ENCODE assay signal across 23 cellular contexts in the genomic region with DNA sequence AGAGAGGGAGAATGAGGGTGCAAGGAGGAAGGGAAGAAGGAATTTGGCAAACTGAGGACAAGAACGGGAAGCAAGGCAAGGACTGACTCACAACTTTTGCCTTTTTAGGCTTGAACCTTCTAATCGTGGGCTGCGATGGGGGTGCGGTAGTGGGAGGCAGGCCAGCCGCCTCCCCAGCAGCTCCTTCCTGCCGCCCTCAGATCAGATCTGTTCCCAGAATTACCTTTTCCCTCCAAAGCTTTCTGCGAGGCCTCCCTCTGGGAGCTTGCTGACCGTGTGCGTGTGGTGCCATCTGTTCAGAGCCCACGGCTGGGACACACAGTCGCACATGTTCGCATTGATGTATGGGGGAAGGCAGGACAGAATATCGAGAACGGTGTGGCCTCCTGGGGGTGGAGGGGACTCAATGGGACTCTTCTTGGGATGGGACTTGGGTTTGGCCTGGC.
DNase-seq lines count a peak whose midpoint lies in the region; ATAC-seq, FAIRE-seq and TF ChIP-seq lines count a peak whose summit lies in the region.
"Had no signal": no experiment of that assay in that cellular context is flagged by ENCODE, and none has a peak within 500 bp of the region (broad histone marks: within the 10 kb centered on the region; RNA-seq: fewer than 3 reads in every experiment).

No MANE protein-coding gene starts in this region.

- no peaks in the 10 kb centered on the region for H4K20me1 ChIP-seq in neural progenitor cell (ENCODE audit: low read depth)

- no peaks in the 10 kb centered on the region for H3K27me3 Mint-ChIP-seq in activated CD4-positive, alpha-beta T cell treated with anti-CD3 and anti-CD28 coated beads, Interleukin-2, amount 10 ng/mL, durations not matched to agents 7 days and 5 days
- H3K27me3 Mint-ChIP-seq in activated T-helper 2 cell treated with anti-CD3 and anti-CD28 coated beads, Interferon-gamma antibody, Interleukin-2, Interleukin-4, amounts not matched to agents 10 μg/mL and 5 μg/mL and 100 μg/mL, durations not matched to agents 14 hours and 24 hours and 36 hours (ENCODE audit: low read depth): no peaks in the 10 kb centered on the region
- peaks cover 5% of the 10 kb centered on the region for H3K27me3 Mint-ChIP-seq in neural progenitor cell (ENCODE audit: insufficient read depth, low read depth)

- POLR2A ChIA-PET in activated CD4-positive, alpha-beta T cell treated with anti-CD3 and anti-CD28 coated beads, Interleukin-2, amount 10 ng/mL, durations not matched to agents 7 days and 5 days (lab: Charles Lee): no interaction called here
- POLR2A ChIA-PET in GM10248 (lab: Yijun Ruan, JAX): no interaction called here

- no peaks in the 10 kb centered on the region for H3K79me2 ChIP-seq in neural progenitor cell (ENCODE audit: low read depth)

- no peaks in the 10 kb centered on the region for H3K9me3 Mint-ChIP-seq in activated CD4-positive, alpha-beta T cell treated with anti-CD3 and anti-CD28 coated beads, Interleukin-2, amount 10 ng/mL, durations not matched to agents 7 days and 5 days
- H3K9me3 Mint-ChIP-seq in activated T-helper 2 cell treated with anti-CD3 and anti-CD28 coated beads, Interferon-gamma antibody, Interleukin-2, Interleukin-4, amounts not matched to agents 10 μg/mL and 5 μg/mL and 100 μg/mL, durations not matched to agents 14 hours and 24 hours and 36 hours: no peaks in the 10 kb centered on the region
- H3K9me3 Mint-ChIP-seq in neural progenitor cell: peaks cover 3% of the 10 kb centered on the region
- H3K9me3 Mint-ChIP-seq: naive B cell had no signal

- no peak overlapping the region for H3K27ac ChIP-seq in neural progenitor cell
- H3K27ac ChIP-seq: C4-2B, esophagus muscularis mucosa, gastrocnemius medialis, sigmoid colon, thoracic aorta had no signal

- no peak overlapping the region for H2AFZ ChIP-seq in neural progenitor cell (replicated peaks)

- intact Hi-C loops in activated T-helper 2 cell treated with anti-CD3 and anti-CD28 coated beads, Interferon-gamma antibody, Interleukin-2, Interleukin-4, amounts not matched to agents 10 μg/mL and 5 μg/mL and 100 μg/mL, durations not matched to agents 14 hours and 24 hours and 36 hours (cut with micrococcal nuclease): no loop called here

- no peak overlapping the region for H3K9ac ChIP-seq in neural progenitor cell

- no peaks in the 10 kb centered on the region for H3K27me3 ChIP-seq in neural progenitor cell
- H3K27me3 ChIP-seq: esophagus muscularis mucosa, gastrocnemius medialis, sigmoid colon had no signal

- DNase-seq in activated CD4-positive, alpha-beta T cell treated with anti-CD3 and anti-CD28 coated beads, Interleukin-2, amount 10 ng/mL, durations not matched to agents 7 days and 5 days: no peak
- DNase-seq in activated CD4-positive, alpha-beta T cell treated with anti-CD3 and anti-CD28 coated beads for 48 hours: no peak
- DNase-seq in GM10248 (ENCODE audit: extremely low spot score): peak; percentile 8
- DNase-seq in activated T-helper 2 cell treated with anti-CD3 and anti-CD28 coated beads, Interferon-gamma antibody, Interleukin-2, Interleukin-4, amounts not matched to agents 10 μg/mL and 5 μg/mL and 100 μg/mL, durations not matched to agents 14 hours and 24 hours and 36 hours (ENCODE audit: low spot score): no peak
- DNase-seq in neural progenitor cell (ENCODE audit: low spot score): no peak
- DNase-seq in H54 (ENCODE audit: insufficient read length, low spot score): no peak
- DNase-seq in GM12891 (ENCODE audit: insufficient read length, low spot score): no peak
- DNase-seq: activated gamma-delta T cell treated with Interleukin-2 at 50 U/mL for 16 hours; effector CD8-positive, alpha-beta T cell; gastrocnemius medialis; HCEC 1CT; naive B cell; NCI-H1092; NCI-H2029 treated with DMSO at 0.1 percent for 48 hours; NCI-H446 treated with DMSO at 0.1 percent for 48 hours; sigmoid colon had no signal

- H3K4me1 Mint-ChIP-seq in activated CD4-positive, alpha-beta T cell treated with anti-CD3 and anti-CD28 coated beads, Interleukin-2, amount 10 ng/mL, durations not matched to agents 7 days and 5 days: peaks cover 19% of the 10 kb centered on the region
- peaks cover 13% of the 10 kb centered on the region for H3K4me1 Mint-ChIP-seq in activated T-helper 2 cell treated with anti-CD3 and anti-CD28 coated beads, Interferon-gamma antibody, Interleukin-2, Interleukin-4, amounts not matched to agents 10 μg/mL and 5 μg/mL and 100 μg/mL, durations not matched to agents 14 hours and 24 hours and 36 hours (ENCODE audit: low read depth)
- peaks cover 17% of the 10 kb centered on the region for H3K4me1 Mint-ChIP-seq in neural progenitor cell

- no peak overlapping the region for H3K4me3 ChIP-seq in neural progenitor cell
- H3K4me3 ChIP-seq: esophagus muscularis mucosa, gastrocnemius medialis, sigmoid colon, thoracic aorta had no signal

- no peaks in the 10 kb centered on the region for H3K9me3 ChIP-seq in neural progenitor cell (ENCODE audit: low read depth)
- H3K9me3 ChIP-seq: esophagus muscularis mucosa, gastrocnemius medialis, sigmoid colon, thoracic aorta had no signal

- H3F3A ChIP-seq in neural progenitor cell (ENCODE audit: low read depth): no peaks in the 10 kb centered on the region

- H3K4me3 Mint-ChIP-seq in activated CD4-positive, alpha-beta T cell treated with anti-CD3 and anti-CD28 coated beads, Interleukin-2, amount 10 ng/mL, durations not matched to agents 7 days and 5 days: no peak overlapping the region
- no peak overlapping the region for H3K4me3 Mint-ChIP-seq in activated T-helper 2 cell treated with anti-CD3 and anti-CD28 coated beads, Interferon-gamma antibody, Interleukin-2, Interleukin-4, amounts not matched to agents 10 μg/mL and 5 μg/mL and 100 μg/mL, durations not matched to agents 14 hours and 24 hours and 36 hours (ENCODE audit: low read depth)
- H3K4me3 Mint-ChIP-seq in neural progenitor cell: no peak overlapping the region

- no peak for TF ChIP-seq POLR2A in H54 (IDR thresholded peaks at IDR 0.05; ENCODE audit: low read depth, low read length)
- TF ChIP-seq POLR2A in GM12891 (IDR thresholded peaks at IDR 0.05; ENCODE audit: low read depth, low read length): no peak

- H3K27ac Mint-ChIP-seq in activated CD4-positive, alpha-beta T cell treated with anti-CD3 and anti-CD28 coated beads, Interleukin-2, amount 10 ng/mL, durations not matched to agents 7 days and 5 days: peak overlapping the region; percentile 72
- peak overlapping the region; percentile 5 for H3K27ac Mint-ChIP-seq in activated T-helper 2 cell treated with anti-CD3 and anti-CD28 coated beads, Interferon-gamma antibody, Interleukin-2, Interleukin-4, amounts not matched to agents 10 μg/mL and 5 μg/mL and 100 μg/mL, durations not matched to agents 14 hours and 24 hours and 36 hours
- peak overlapping the region; percentile 51 for H3K27ac Mint-ChIP-seq in neural progenitor cell

- no peak overlapping the region for H3K4me2 ChIP-seq in neural progenitor cell

- CTCF ChIA-PET in activated CD4-positive, alpha-beta T cell treated with anti-CD3 and anti-CD28 coated beads, Interleukin-2, amount 10 ng/mL, durations not matched to agents 7 days and 5 days (lab: Charles Lee): interaction anchor here (1.2 to 1.5 kb wide), 2 partner anchors 9 to 247 kb away, joined by 3 read pairs; no protein-coding TSS in a partner anchor
- CTCF ChIA-PET in GM10248 (lab: Yijun Ruan, JAX): interaction anchor here (0.9 to 20.1 kb wide), 4 partner anchors 8 to 236 kb away, joined by 3 to 578 read pairs (median 24); no protein-coding TSS in a partner anchor

- H3K36me3 Mint-ChIP-seq in activated CD4-positive, alpha-beta T cell treated with anti-CD3 and anti-CD28 coated beads, Interleukin-2, amount 10 ng/mL, durations not matched to agents 7 days and 5 days (ENCODE audit: low read depth): no peaks in the 10 kb centered on the region
- H3K36me3 Mint-ChIP-seq in activated T-helper 2 cell treated with anti-CD3 and anti-CD28 coated beads, Interferon-gamma antibody, Interleukin-2, Interleukin-4, amounts not matched to agents 10 μg/mL and 5 μg/mL and 100 μg/mL, durations not matched to agents 14 hours and 24 hours and 36 hours (ENCODE audit: low read depth): no peaks in the 10 kb centered on the region
- H3K36me3 Mint-ChIP-seq in neural progenitor cell: no peaks in the 10 kb centered on the region
- H3K36me3 Mint-ChIP-seq: naive B cell had no signal

- TF ChIP-seq CTCF in GM10248 (IDR thresholded peaks at IDR 0.05; ENCODE audit: control extremely low read depth, extremely low read depth, low read depth, missing control alignments) (no peak), neural progenitor cell (IDR thresholded peaks at IDR 0.05) (no peak)

- H3K4me1 ChIP-seq in neural progenitor cell: no peaks in the 10 kb centered on the region

- no peak for FAIRE-seq in H54 (lab: Jason Lieb, UNC)
- FAIRE-seq in GM12891 (lab: Jason Lieb, UNC): no peak
- FAIRE-seq: D721Med, G401.6, keratinocyte had no signal

- no peaks in the 10 kb centered on the region for H3K36me3 ChIP-seq in neural progenitor cell
- H3K36me3 ChIP-seq: esophagus muscularis mucosa, gastrocnemius medialis, sigmoid colon had no signal

- no peak for ATAC-seq in GM21786 (IDR thresholded peaks at IDR 0.05; ENCODE audit: unreplicated experiment)
- ATAC-seq: gastrocnemius medialis had no signal

TF ChIP-seq in GM12891, 5 proteins besides CTCF, POLR2A, EP300 and RAD21:
- no peak for TF ChIP-seq SPI1 (IDR thresholded peaks at IDR 0.05; ENCODE audit: low read depth, low read length)
- no peak for TF ChIP-seq POLR2AphosphoS5 (IDR thresholded peaks at IDR 0.05; ENCODE audit: low read depth, low read length)
- TF ChIP-seq POU2F2 (IDR thresholded peaks at IDR 0.05; ENCODE audit: low read depth, low read length): no peak
- no peak for TF ChIP-seq PAX5 (IDR thresholded peaks at IDR 0.05; ENCODE audit: insufficient read depth, low read length, severe bottlenecking)
- TF ChIP-seq TAF1 (IDR thresholded peaks at IDR 0.05; ENCODE audit: low read depth, low read length): no peak

Comparison
In these comparisons a context has a peak if more than half of its experiments do, and no peak if none do; other contexts are left out.
1. H3K27ac Mint-ChIP-seq: peak in every context shown above with its lines; median percentile 72 in activated CD4-positive, alpha-beta T cell treated with anti-CD3 and anti-CD28 coated beads, Interleukin-2, amount 10 ng/mL, durations not matched to agents 7 days and 5 days; 51 in neural progenitor cell; 5 in activated T-helper 2 cell treated with anti-CD3 and anti-CD28 coated beads, Interferon-gamma antibody, Interleukin-2, Interleukin-4, amounts not matched to agents 10 μg/mL and 5 μg/mL and 100 μg/mL, durations not matched to agents 14 hours and 24 hours and 36 hours.